Comparison of ENCODE assay signal across 2 cellular contexts in genomic region chr18:13800505-13801259, GRCh38.
TF ChIP-seq lines count a peak whose summit lies in the region.

No MANE protein-coding gene starts in this region.

TF ChIP-seq in IMR-90, 13 proteins besides CTCF, POLR2A, EP300 and RAD21:
- no peak for TF ChIP-seq RCOR1 (IDR thresholded peaks at IDR 0.05; ENCODE audit: insufficient replicate concordance, low read length)
- TF ChIP-seq MAFK (IDR thresholded peaks at IDR 0.05; ENCODE audit: low read depth, low read length), result no peak
- no peak for TF ChIP-seq MAZ (IDR thresholded peaks at IDR 0.05; ENCODE audit: borderline replicate concordance, low read depth, low read length)
- no peak for TF ChIP-seq CEBPB (IDR thresholded peaks at IDR 0.05; ENCODE audit: low read depth, low read length)
- TF ChIP-seq SMC3 (IDR thresholded peaks at IDR 0.05; ENCODE audit: low read depth, low read length), result no peak
- TF ChIP-seq FOS (IDR thresholded peaks at IDR 0.05; ENCODE audit: low read depth, low read length), result no peak
- no peak for TF ChIP-seq BHLHE40 (IDR thresholded peaks at IDR 0.05; ENCODE audit: low read depth, low read length)
- no peak for TF ChIP-seq MXI1 (IDR thresholded peaks at IDR 0.05; ENCODE audit: borderline replicate concordance, low read depth, low read length)
- TF ChIP-seq CHD1 (IDR thresholded peaks at IDR 0.05; ENCODE audit: low read depth, low read length), result no peak
- no peak for TF ChIP-seq NFE2L2 (IDR thresholded peaks at IDR 0.05; ENCODE audit: low read depth, low read length)
- no peak for TF ChIP-seq RFX5 (IDR thresholded peaks at IDR 0.05; ENCODE audit: low read depth, low read length)
TF ChIP-seq in IMR-90: peak in this region for 0.

TF ChIP-seq in HepG2, 621 proteins besides CTCF, POLR2A, EP300 and RAD21 (continued from another document and continues in another):
- 0 out of 2 replicates have a peak, but pooled peaks have one; percentile 21 for TF ChIP-seq ERF (CRISPR knock-in tag; IDR thresholded peaks at IDR 0.05)
- no peak for TF ChIP-seq CREM (IDR thresholded peaks at IDR 0.05)
- no peak for TF ChIP-seq CREM (CRISPR knock-in tag; IDR thresholded peaks at IDR 0.05)
- no peak for TF ChIP-seq IRF2 (CRISPR knock-in tag; IDR thresholded peaks at IDR 0.05)
- peak; percentile 21; the same call in 1 of the 2 replicates for TF ChIP-seq ZNF501 (CRISPR knock-in tag; IDR thresholded peaks at IDR 0.05)
- TF ChIP-seq HOXA5 (CRISPR knock-in tag; IDR thresholded peaks at IDR 0.05), result no peak
- no peak for TF ChIP-seq HHEX (CRISPR knock-in tag; IDR thresholded peaks at IDR 0.05)
- peak; percentile 24; the same call in 1 of the 2 replicates for TF ChIP-seq NFKB2 (CRISPR knock-in tag; IDR thresholded peaks at IDR 0.05; ENCODE audit: borderline replicate concordance)
- TF ChIP-seq TAF1 (CRISPR knock-in tag; IDR thresholded peaks at IDR 0.05), result 0 out of 2 replicates have a peak, but pooled peaks have one; percentile 16
- TF ChIP-seq HNRNPLL (IDR thresholded peaks at IDR 0.05; ENCODE audit: low read depth, low read length, poor library complexity, severe bottlenecking), result peak; percentile 100
- TF ChIP-seq PHB2 (IDR thresholded peaks at IDR 0.05; ENCODE audit: partially characterized antibody), result no peak
- no peak for TF ChIP-seq WIZ (CRISPR knock-in tag; IDR thresholded peaks at IDR 0.05)
- TF ChIP-seq HNF4G (IDR thresholded peaks at IDR 0.05; ENCODE audit: borderline replicate concordance, low read depth, low read length), result no peak
- TF ChIP-seq HNF4G (CRISPR knock-in tag; IDR thresholded peaks at IDR 0.05; ENCODE audit: borderline replicate concordance, low read depth), result no peak
- no peak for TF ChIP-seq ARHGAP35 (CRISPR knock-in tag; IDR thresholded peaks at IDR 0.05; ENCODE audit: borderline replicate concordance)
- 0 out of 2 replicates have a peak, but pooled peaks have one; percentile 8 for TF ChIP-seq TFAP4 (IDR thresholded peaks at IDR 0.05; ENCODE audit: borderline replicate concordance, low read depth)
- TF ChIP-seq SETDB1 (CRISPR knock-in tag; IDR thresholded peaks at IDR 0.05; ENCODE audit: borderline replicate concordance), result no peak
- peak; percentile 55; the same call in 1 of the 2 replicates for TF ChIP-seq KDM2A (CRISPR knock-in tag; IDR thresholded peaks at IDR 0.05; ENCODE audit: borderline replicate concordance, low read depth)
- TF ChIP-seq SUZ12 (IDR thresholded peaks at IDR 0.05; ENCODE audit: low read depth, low read length), result no peak
- 0 out of 2 replicates have a peak, but pooled peaks have one; percentile 33 for TF ChIP-seq KAT8 (CRISPR knock-in tag; IDR thresholded peaks at IDR 0.05)
- TF ChIP-seq ZZZ3 (CRISPR knock-in tag; IDR thresholded peaks at IDR 0.05; ENCODE audit: borderline replicate concordance), result no peak
- TF ChIP-seq ZNF296 (CRISPR knock-in tag; conservative IDR thresholded peaks at IDR 0.05), result no peak
- TF ChIP-seq ZFP91 (CRISPR knock-in tag; IDR thresholded peaks at IDR 0.05; ENCODE audit: borderline replicate concordance), result peak; percentile 31; the same call in 1 of the 2 replicates
- TF ChIP-seq MIER2 (CRISPR knock-in tag; IDR thresholded peaks at IDR 0.05), result no peak
- no peak for TF ChIP-seq ZNF256 (CRISPR knock-in tag; conservative IDR thresholded peaks at IDR 0.05)
- TF ChIP-seq KDM5B (CRISPR knock-in tag; IDR thresholded peaks at IDR 0.05; ENCODE audit: borderline replicate concordance), result peak; percentile 57; the same call in 1 of the 2 replicates
- TF ChIP-seq TRAFD1 (CRISPR knock-in tag; IDR thresholded peaks at IDR 0.05; ENCODE audit: borderline replicate concordance), result no peak
- TF ChIP-seq SALL2 (CRISPR knock-in tag; IDR thresholded peaks at IDR 0.05), result 0 out of 2 replicates have a peak, but pooled peaks have one; percentile 43
- TF ChIP-seq ARID5B (CRISPR knock-in tag; IDR thresholded peaks at IDR 0.05), result peak; percentile 38; the same call in 1 of the 2 replicates
- TF ChIP-seq ZNF749 (CRISPR knock-in tag; IDR thresholded peaks at IDR 0.05; ENCODE audit: borderline replicate concordance), result no peak
- TF ChIP-seq TBL1XR1 (IDR thresholded peaks at IDR 0.05; ENCODE audit: borderline replicate concordance, low read length, partially characterized antibody), result no peak
- TF ChIP-seq GABPB1 (CRISPR knock-in tag; IDR thresholded peaks at IDR 0.05), result peak; percentile 56; the same call in 1 of the 2 replicates
- peak; percentile 84 for TF ChIP-seq POGZ (CRISPR knock-in tag; IDR thresholded peaks at IDR 0.05)
- TF ChIP-seq POLR2AphosphoS5 (IDR thresholded peaks at IDR 0.05; ENCODE audit: low read depth, low read length), result no peak
- peak; percentile 68 for TF ChIP-seq ZNF768 (CRISPR knock-in tag; IDR thresholded peaks at IDR 0.05)
- no peak for TF ChIP-seq PHF5A (CRISPR knock-in tag; IDR thresholded peaks at IDR 0.05; ENCODE audit: low read depth, unreplicated experiment)
- peak; percentile 42; the same call in 1 of the 2 replicates for TF ChIP-seq TFDP2 (CRISPR knock-in tag; IDR thresholded peaks at IDR 0.05)
- 0 out of 2 replicates have a peak, but pooled peaks have one; percentile 18 for TF ChIP-seq ZBTB7B (CRISPR knock-in tag; IDR thresholded peaks at IDR 0.05)
- peak; percentile 91 for TF ChIP-seq ZMYM4 (CRISPR knock-in tag; IDR thresholded peaks at IDR 0.05)
- peak; percentile 86 for TF ChIP-seq UBTF (CRISPR knock-in tag; IDR thresholded peaks at IDR 0.05)
- TF ChIP-seq LCORL (IDR thresholded peaks at IDR 0.05), result no peak
- TF ChIP-seq LCORL (CRISPR knock-in tag; IDR thresholded peaks at IDR 0.05), result peak; percentile 83
- no peak for TF ChIP-seq ZNF792 (CRISPR knock-in tag; IDR thresholded peaks at IDR 0.05)
- TF ChIP-seq ZNF574 (CRISPR knock-in tag; IDR thresholded peaks at IDR 0.05), result peak; percentile 64
- no peak for TF ChIP-seq TP53 (CRISPR knock-in tag; conservative IDR thresholded peaks at IDR 0.05)
- peak; percentile 26; the same call in 1 of the 2 replicates for TF ChIP-seq HNF1B (CRISPR knock-in tag; IDR thresholded peaks at IDR 0.05)
- no peak for TF ChIP-seq MAFF (IDR thresholded peaks at IDR 0.05; ENCODE audit: low read depth, low read length)
